Comparison of ENCODE assay signal across 21 cellular contexts in the genomic region with DNA sequence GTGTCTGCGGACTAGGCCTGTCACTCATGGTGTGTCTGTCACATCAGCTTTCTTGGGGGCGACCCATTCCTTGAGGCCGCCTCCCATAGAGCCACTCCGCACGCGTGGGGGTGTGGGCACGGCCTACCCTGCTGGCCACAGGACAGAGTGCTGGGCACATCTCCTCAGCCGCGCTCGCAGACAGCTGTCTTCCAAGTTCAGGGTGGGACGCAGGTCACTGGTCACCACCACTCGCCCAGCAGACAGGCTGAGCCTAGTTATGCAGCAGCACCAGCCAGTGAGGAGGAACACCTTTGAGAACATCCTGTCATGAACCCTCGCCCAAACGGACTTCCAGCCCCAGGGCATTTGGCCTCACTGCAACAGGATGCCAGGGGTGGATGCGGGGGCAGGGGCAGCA. TPM values are rescaled to one million over a fixed set of nuclear protein-coding genes. Genes with fewer than 3 reads are reported as not detected.
DNase-seq lines count a peak whose midpoint lies in the region; TF ChIP-seq lines count a peak whose summit lies in the region.
"Had no signal": no experiment of that assay in that cellular context is flagged by ENCODE, and none has a peak within 500 bp of the region (broad histone marks: within the 10 kb centered on the region; RNA-seq: fewer than 3 reads in every experiment).

No MANE protein-coding gene starts in this region.

- no peak overlapping the region for H3K4me3 ChIP-seq in BLaER1
- H3K4me3 ChIP-seq in H7 (ENCODE audit: insufficient read depth, low read depth, low read length), result no peak overlapping the region
- H3K4me3 ChIP-seq in dorsolateral prefrontal cortex, result no peak overlapping the region
- H3K4me3 ChIP-seq in hepatocyte, result no peak overlapping the region
- H3K4me3 ChIP-seq: A549, MG63, Peyer's patch, SK-N-MC had no signal

- H3K27me3 ChIP-seq in BLaER1 (no peaks in the 10 kb centered on the region), H7 (ENCODE audit: control insufficient read depth, insufficient read depth, low read length) (0 out of 2 replicates have a peak, but pooled peaks cover 2% of the 10 kb centered on the region), dorsolateral prefrontal cortex (no peaks in the 10 kb centered on the region), hepatocyte (no peaks in the 10 kb centered on the region)
- H3K27me3 ChIP-seq: MG63, Peyer's patch had no signal

- H3K9ac ChIP-seq in BLaER1, result no peak overlapping the region

- 0 out of 2 replicates have a peak overlapping the region, but pooled peaks have one; percentile 27 for H3K27ac ChIP-seq in BLaER1
- peak overlapping the region in 32 of 59 donors; percentile 6 to 97 (median 66) for H3K27ac ChIP-seq in dorsolateral prefrontal cortex
- H3K27ac ChIP-seq in hepatocyte, result no peak overlapping the region
- H3K27ac ChIP-seq: A549, C4-2B, Peyer's patch, SK-N-MC had no signal

- DNase-seq in H7 (peak; percentile 42), dorsolateral prefrontal cortex (no peak), posterior vena cava (ENCODE audit: low spot score) (peak; percentile 62), hepatocyte (ENCODE audit: low spot score) (no peak), D341Med (ENCODE audit: low spot score) (no peak), T-helper 2 cell (no peak)
- DNase-seq: AML-193; CD8-positive, alpha-beta memory T cell; DMS79 treated with DMSO at 0.1 percent for 48 hours; GF-D8; KG1; MG63; NCI-H2029 treated with DMSO at 0.1 percent for 48 hours; NCI-H446 treated with DMSO at 0.1 percent for 48 hours; NCI-H526; Peyer's patch; SIG-M5 had no signal

- H3K4me2 ChIP-seq in BLaER1 (peak overlapping the region; percentile 60), hepatocyte (no peak overlapping the region)
- H3K4me2 ChIP-seq: A549 had no signal

- no peaks in the 10 kb centered on the region for H3K36me3 ChIP-seq in BLaER1
- no peaks in the 10 kb centered on the region for H3K36me3 ChIP-seq in H7 (replicated peaks; ENCODE audit: control insufficient read depth, insufficient read depth, low read length)
- H3K36me3 ChIP-seq in hepatocyte (replicated peaks; ENCODE audit: insufficient read depth, low read depth), result no peaks in the 10 kb centered on the region
- H3K36me3 ChIP-seq: MG63, Peyer's patch had no signal

- no peaks in the 10 kb centered on the region for H3K9me2 ChIP-seq in hepatocyte (replicated peaks; ENCODE audit: insufficient read depth)

- H3K79me2 ChIP-seq in hepatocyte, result no peaks in the 10 kb centered on the region

- H4K20me1 ChIP-seq in BLaER1, result no peaks in the 10 kb centered on the region
- H4K20me1 ChIP-seq in hepatocyte (ENCODE audit: insufficient read depth, poor library complexity, severe bottlenecking), result no peaks in the 10 kb centered on the region

- 91% methylated on average over 15 of the region's 15 CpGs for WGBS in hepatocyte (ENCODE audit: low lambda C conversion rate, missing lambda C conversion rate)

- peaks cover 52% of the 10 kb centered on the region for H3K4me1 ChIP-seq in BLaER1
- peaks cover 11% of the 10 kb centered on the region for H3K4me1 ChIP-seq in hepatocyte (ENCODE audit: insufficient read depth)
- H3K4me1 ChIP-seq: A549, Peyer's patch had no signal

- no peak for TF ChIP-seq CTCF in dorsolateral prefrontal cortex (IDR thresholded peaks at IDR 0.05 in 54 of 56, conservative IDR thresholded peaks at IDR 0.05 in 2 of 56; ENCODE audit: low read depth in 1 of 56, partially characterized antibody in 56 of 56)
- TF ChIP-seq CTCF in hepatocyte (IDR thresholded peaks at IDR 0.05; ENCODE audit: poor library complexity), result no peak

- H3K9me3 ChIP-seq in BLaER1, result 0 out of 2 replicates have a peak, but pooled peaks cover 5% of the 10 kb centered on the region
- no peaks in the 10 kb centered on the region for H3K9me3 ChIP-seq in hepatocyte (ENCODE audit: low read depth)
- H3K9me3 ChIP-seq: Peyer's patch had no signal

- H2AFZ ChIP-seq in hepatocyte, result no peak overlapping the region

- intact Hi-C loops in dorsolateral prefrontal cortex (cut with DNase I) (no loop called here), posterior vena cava (cut with DNase I) (no loop called here)

RNA-seq across cellular contexts. Expression of a gene that starts 30.8 kb away (rescaled TPM):
- 26.0 and 31.6 TPM in 2 replicates for total RNA-seq in H7 (2014; rRNA removed; shearing (Covaris generic))
- total RNA-seq in dorsolateral prefrontal cortex (100 to 1,000 TPM; 151 to 703 (median 290) TPM), posterior vena cava (10 to 100 TPM; 49.2 to 84.8 TPM), hepatocyte (107 and 109 TPM in 2 replicates)
- polyA plus RNA-seq in hepatocyte, result 113 and 122 TPM in 2 replicates

Comparison
In these comparisons a context has a peak if more than half of its experiments do, and no peak if none do; other contexts are left out.
1. DNase-seq: peak in H7 (single experiment) and posterior vena cava (single experiment); none in dorsolateral prefrontal cortex (0 of 10), hepatocyte (single experiment), D341Med (single experiment) and T-helper 2 cell (0 of 5).